ENCODE assay signal across 1 cellular context in genomic region chr5:157743163-157744054, GRCh38.
TF ChIP-seq lines count a peak whose summit lies in the region.

TSS of gene LSM11 (plus strand) at chr5:157743712. CDS start at chr5:157743751, 39 bp downstream.

TF ChIP-seq in A549, 52 proteins besides CTCF, POLR2A, EP300 and RAD21 (continued from another document):
- TF ChIP-seq, protein P1, sequence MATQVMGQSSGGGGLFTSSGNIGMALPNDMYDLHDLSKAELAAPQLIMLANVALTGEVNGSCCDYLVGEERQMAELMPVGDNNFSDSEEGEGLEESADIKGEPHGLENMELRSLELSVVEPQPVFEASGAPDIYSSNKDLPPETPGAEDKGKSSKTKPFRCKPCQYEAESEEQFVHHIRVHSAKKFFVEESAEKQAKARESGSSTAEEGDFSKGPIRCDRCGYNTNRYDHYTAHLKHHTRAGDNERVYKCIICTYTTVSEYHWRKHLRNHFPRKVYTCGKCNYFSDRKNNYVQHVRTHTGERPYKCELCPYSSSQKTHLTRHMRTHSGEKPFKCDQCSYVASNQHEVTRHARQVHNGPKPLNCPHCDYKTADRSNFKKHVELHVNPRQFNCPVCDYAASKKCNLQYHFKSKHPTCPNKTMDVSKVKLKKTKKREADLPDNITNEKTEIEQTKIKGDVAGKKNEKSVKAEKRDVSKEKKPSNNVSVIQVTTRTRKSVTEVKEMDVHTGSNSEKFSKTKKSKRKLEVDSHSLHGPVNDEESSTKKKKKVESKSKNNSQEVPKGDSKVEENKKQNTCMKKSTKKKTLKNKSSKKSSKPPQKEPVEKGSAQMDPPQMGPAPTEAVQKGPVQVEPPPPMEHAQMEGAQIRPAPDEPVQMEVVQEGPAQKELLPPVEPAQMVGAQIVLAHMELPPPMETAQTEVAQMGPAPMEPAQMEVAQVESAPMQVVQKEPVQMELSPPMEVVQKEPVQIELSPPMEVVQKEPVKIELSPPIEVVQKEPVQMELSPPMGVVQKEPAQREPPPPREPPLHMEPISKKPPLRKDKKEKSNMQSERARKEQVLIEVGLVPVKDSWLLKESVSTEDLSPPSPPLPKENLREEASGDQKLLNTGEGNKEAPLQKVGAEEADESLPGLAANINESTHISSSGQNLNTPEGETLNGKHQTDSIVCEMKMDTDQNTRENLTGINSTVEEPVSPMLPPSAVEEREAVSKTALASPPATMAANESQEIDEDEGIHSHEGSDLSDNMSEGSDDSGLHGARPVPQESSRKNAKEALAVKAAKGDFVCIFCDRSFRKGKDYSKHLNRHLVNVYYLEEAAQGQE (IDR thresholded peaks at IDR 0.05), result no peak
- TF ChIP-seq HOXA7 (CRISPR knock-in tag; IDR thresholded peaks at IDR 0.05) (no peak), ZC3H11A (IDR thresholded peaks at IDR 0.05) (no peak), HOXB13 (CRISPR knock-in tag; IDR thresholded peaks at IDR 0.05; ENCODE audit: low read depth) (no peak), CHD2 (IDR thresholded peaks at IDR 0.05; ENCODE audit: low read length, partially characterized antibody) (no peak), E2F6 (IDR thresholded peaks at IDR 0.05; ENCODE audit: borderline replicate concordance, low read depth) (0 out of 2 replicates have a peak, but pooled peaks have one; percentile 44), MAFK (IDR thresholded peaks at IDR 0.05; ENCODE audit: partially characterized antibody) (no peak), KDM1A (IDR thresholded peaks at IDR 0.05; ENCODE audit: low read depth) (no peak), TFCP2L1 (CRISPR knock-in tag; IDR thresholded peaks at IDR 0.05) (no peak), EHMT2 (IDR thresholded peaks at IDR 0.05; ENCODE audit: low read depth) (no peak), HOXB5 (CRISPR knock-in tag; IDR thresholded peaks at IDR 0.05) (0 out of 2 replicates have a peak, but pooled peaks have one; percentile 24), FOSL2 (IDR thresholded peaks at IDR 0.05) (no peak), FOSL2 (CRISPR knock-in tag; IDR thresholded peaks at IDR 0.05) (0 out of 2 replicates have a peak, but pooled peaks have one; percentile 14), BCL3 (IDR thresholded peaks at IDR 0.05) (no peak), CBX2 (IDR thresholded peaks at IDR 0.05; ENCODE audit: borderline replicate concordance, low read depth) (no peak), JUN (IDR thresholded peaks at IDR 0.05) (peak in 1 of 2 experiments; percentile 70; a peak in 2 of 5 replicates), RFX5 (IDR thresholded peaks at IDR 0.05) (no peak)
